1 cellular context compared by ENCODE assay signal in genomic region chr11:535519-536454, GRCh38.
TF ChIP-seq lines count a peak whose summit lies in the region.

Gene HRAS (minus strand): TSS chr11:535576.

TF ChIP-seq in HepG2, 621 proteins besides CTCF, POLR2A, EP300 and RAD21 (continued from another document and continues in another):
- TF ChIP-seq SNAPC4 (CRISPR knock-in tag; IDR thresholded peaks at IDR 0.05) (no peak), ZNF557 (CRISPR knock-in tag; IDR thresholded peaks at IDR 0.05) (no peak), MTA1 (CRISPR knock-in tag; IDR thresholded peaks at IDR 0.05; ENCODE audit: borderline replicate concordance) (peak; percentile 70; the same call in 1 of the 2 replicates), SNAPC5 (CRISPR knock-in tag; IDR thresholded peaks at IDR 0.05; ENCODE audit: borderline replicate concordance) (no peak), FOSL2 (CRISPR knock-in tag; IDR thresholded peaks at IDR 0.05) (no peak), ZNF652 (CRISPR knock-in tag; IDR thresholded peaks at IDR 0.05; ENCODE audit: borderline replicate concordance, low read depth) (no peak), ZNF672 (CRISPR knock-in tag; IDR thresholded peaks at IDR 0.05) (no peak), RNF2 (conservative IDR thresholded peaks at IDR 0.05; ENCODE audit: low read depth) (no peak), MZF1 (CRISPR knock-in tag; IDR thresholded peaks at IDR 0.05; ENCODE audit: borderline replicate concordance) (no peak), CREB1 (IDR thresholded peaks at IDR 0.05) (peak; percentile 29; the same call in 1 of the 2 replicates), CREB1 (CRISPR knock-in tag; IDR thresholded peaks at IDR 0.05) (no peak), ZNF670 (CRISPR knock-in tag; IDR thresholded peaks at IDR 0.05; ENCODE audit: borderline replicate concordance) (no peak), ZNF790 (CRISPR knock-in tag; IDR thresholded peaks at IDR 0.05; ENCODE audit: borderline replicate concordance) (0 out of 2 replicates have a peak, but pooled peaks have one; percentile 61), ZBTB8A (CRISPR knock-in tag; IDR thresholded peaks at IDR 0.05; ENCODE audit: borderline replicate concordance, low read depth) (no peak; the same call in 1 of the 2 replicates), HNRNPH1 (optimal IDR thresholded peaks at IDR 0.05; ENCODE audit: low read depth, low read length) (no peak), TOPORS (CRISPR knock-in tag; IDR thresholded peaks at IDR 0.05) (no peak), TAF1 (CRISPR knock-in tag; IDR thresholded peaks at IDR 0.05) (peak; percentile 71), JDP2 (CRISPR knock-in tag; IDR thresholded peaks at IDR 0.05; ENCODE audit: borderline replicate concordance) (no peak), ZSCAN31 (CRISPR knock-in tag; IDR thresholded peaks at IDR 0.05; ENCODE audit: low read depth) (no peak), FOXA3 (CRISPR knock-in tag; IDR thresholded peaks at IDR 0.05) (peak; percentile 8; the same call in 1 of the 2 replicates), ZNF263 (CRISPR knock-in tag; IDR thresholded peaks at IDR 0.05) (no peak), ZNF879 (CRISPR knock-in tag; IDR thresholded peaks at IDR 0.05) (no peak), SP5 (CRISPR knock-in tag; IDR thresholded peaks at IDR 0.05; ENCODE audit: borderline replicate concordance, low read depth) (peak; percentile 25; the same call in 1 of the 2 replicates), GABPB1 (CRISPR knock-in tag; IDR thresholded peaks at IDR 0.05) (peak; percentile 93), KLF12 (CRISPR knock-in tag; IDR thresholded peaks at IDR 0.05; ENCODE audit: borderline replicate concordance) (0 out of 2 replicates have a peak, but pooled peaks have one; percentile 44), ZNF607 (CRISPR knock-in tag; IDR thresholded peaks at IDR 0.05; ENCODE audit: borderline replicate concordance) (peak; percentile 40; the same call in 1 of the 2 replicates), ZNF782 (CRISPR knock-in tag; IDR thresholded peaks at IDR 0.05; ENCODE audit: borderline replicate concordance) (0 out of 2 replicates have a peak, but pooled peaks have one; percentile 36), ZNF44 (CRISPR knock-in tag; IDR thresholded peaks at IDR 0.05) (no peak), CHD2 (IDR thresholded peaks at IDR 0.05; ENCODE audit: low read depth, low read length) (no peak), AFF4 (CRISPR knock-in tag; IDR thresholded peaks at IDR 0.05) (no peak), ZNF207 (IDR thresholded peaks at IDR 0.05; ENCODE audit: borderline replicate concordance) (no peak), ZNF747 (CRISPR knock-in tag; IDR thresholded peaks at IDR 0.05; ENCODE audit: borderline replicate concordance) (0 out of 2 replicates have a peak, but pooled peaks have one; percentile 32), CBX2 (IDR thresholded peaks at IDR 0.05; ENCODE audit: low read depth, low read length) (no peak), CBX2 (CRISPR knock-in tag; IDR thresholded peaks at IDR 0.05; ENCODE audit: low read depth) (no peak), ATF7 (IDR thresholded peaks at IDR 0.05) (no peak), ATF7 (CRISPR knock-in tag; IDR thresholded peaks at IDR 0.05) (no peak), ZNF589 (CRISPR knock-in tag; conservative IDR thresholded peaks at IDR 0.05) (no peak), BRCA1 (CRISPR knock-in tag; IDR thresholded peaks at IDR 0.05) (no peak), TFDP2 (CRISPR knock-in tag; IDR thresholded peaks at IDR 0.05) (peak; percentile 54), ZNF326 (CRISPR knock-in tag; IDR thresholded peaks at IDR 0.05; ENCODE audit: borderline replicate concordance) (no peak), SMARCE1 (IDR thresholded peaks at IDR 0.05; ENCODE audit: borderline replicate concordance) (no peak), ATF3 (CRISPR knock-in tag; IDR thresholded peaks at IDR 0.05) (peak; percentile 9; the same call in 1 of the 2 replicates), ZBTB7B (CRISPR knock-in tag; IDR thresholded peaks at IDR 0.05) (peak; percentile 52; the same call in 1 of the 2 replicates)
- TF ChIP-seq, protein P1, sequence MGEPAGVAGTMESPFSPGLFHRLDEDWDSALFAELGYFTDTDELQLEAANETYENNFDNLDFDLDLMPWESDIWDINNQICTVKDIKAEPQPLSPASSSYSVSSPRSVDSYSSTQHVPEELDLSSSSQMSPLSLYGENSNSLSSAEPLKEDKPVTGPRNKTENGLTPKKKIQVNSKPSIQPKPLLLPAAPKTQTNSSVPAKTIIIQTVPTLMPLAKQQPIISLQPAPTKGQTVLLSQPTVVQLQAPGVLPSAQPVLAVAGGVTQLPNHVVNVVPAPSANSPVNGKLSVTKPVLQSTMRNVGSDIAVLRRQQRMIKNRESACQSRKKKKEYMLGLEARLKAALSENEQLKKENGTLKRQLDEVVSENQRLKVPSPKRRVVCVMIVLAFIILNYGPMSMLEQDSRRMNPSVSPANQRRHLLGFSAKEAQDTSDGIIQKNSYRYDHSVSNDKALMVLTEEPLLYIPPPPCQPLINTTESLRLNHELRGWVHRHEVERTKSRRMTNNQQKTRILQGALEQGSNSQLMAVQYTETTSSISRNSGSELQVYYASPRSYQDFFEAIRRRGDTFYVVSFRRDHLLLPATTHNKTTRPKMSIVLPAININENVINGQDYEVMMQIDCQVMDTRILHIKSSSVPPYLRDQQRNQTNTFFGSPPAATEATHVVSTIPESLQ (CRISPR knock-in tag; conservative IDR thresholded peaks at IDR 0.05), result no peak
- TF ChIP-seq, protein P2, sequence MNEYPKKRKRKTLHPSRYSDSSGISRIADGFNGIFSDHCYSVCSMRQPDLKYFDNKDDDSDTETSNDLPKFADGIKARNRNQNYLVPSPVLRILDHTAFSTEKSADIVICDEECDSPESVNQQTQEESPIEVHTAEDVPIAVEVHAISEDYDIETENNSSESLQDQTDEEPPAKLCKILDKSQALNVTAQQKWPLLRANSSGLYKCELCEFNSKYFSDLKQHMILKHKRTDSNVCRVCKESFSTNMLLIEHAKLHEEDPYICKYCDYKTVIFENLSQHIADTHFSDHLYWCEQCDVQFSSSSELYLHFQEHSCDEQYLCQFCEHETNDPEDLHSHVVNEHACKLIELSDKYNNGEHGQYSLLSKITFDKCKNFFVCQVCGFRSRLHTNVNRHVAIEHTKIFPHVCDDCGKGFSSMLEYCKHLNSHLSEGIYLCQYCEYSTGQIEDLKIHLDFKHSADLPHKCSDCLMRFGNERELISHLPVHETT (CRISPR knock-in tag; conservative IDR thresholded peaks at IDR 0.05), result peak; percentile 69; the same call in 1 of the 2 replicates
- TF ChIP-seq, protein P3, sequence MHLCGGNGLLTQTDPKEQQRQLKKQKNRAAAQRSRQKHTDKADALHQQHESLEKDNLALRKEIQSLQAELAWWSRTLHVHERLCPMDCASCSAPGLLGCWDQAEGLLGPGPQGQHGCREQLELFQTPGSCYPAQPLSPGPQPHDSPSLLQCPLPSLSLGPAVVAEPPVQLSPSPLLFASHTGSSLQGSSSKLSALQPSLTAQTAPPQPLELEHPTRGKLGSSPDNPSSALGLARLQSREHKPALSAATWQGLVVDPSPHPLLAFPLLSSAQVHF (CRISPR knock-in tag; IDR thresholded peaks at IDR 0.05), result no peak
- TF ChIP-seq, protein P4, sequence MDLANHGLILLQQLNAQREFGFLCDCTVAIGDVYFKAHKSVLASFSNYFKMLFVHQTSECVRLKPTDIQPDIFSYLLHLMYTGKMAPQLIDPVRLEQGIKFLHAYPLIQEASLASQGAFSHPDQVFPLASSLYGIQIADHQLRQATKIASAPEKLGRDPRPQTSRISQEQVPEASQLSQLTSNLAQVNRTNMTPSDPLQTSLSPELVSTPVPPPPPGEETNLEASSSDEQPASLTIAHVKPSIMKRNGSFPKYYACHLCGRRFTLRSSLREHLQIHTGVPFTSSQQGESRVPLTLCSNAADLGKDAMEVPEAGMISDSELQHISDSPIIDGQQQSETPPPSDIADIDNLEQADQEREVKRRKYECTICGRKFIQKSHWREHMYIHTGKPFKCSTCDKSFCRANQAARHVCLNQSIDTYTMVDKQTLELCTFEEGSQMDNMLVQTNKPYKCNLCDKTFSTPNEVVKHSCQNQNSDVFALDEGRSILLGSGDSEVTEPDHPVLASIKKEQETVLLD (CRISPR knock-in tag; IDR thresholded peaks at IDR 0.05; ENCODE audit: low read depth), result peak; percentile 75
- TF ChIP-seq, protein P5, sequence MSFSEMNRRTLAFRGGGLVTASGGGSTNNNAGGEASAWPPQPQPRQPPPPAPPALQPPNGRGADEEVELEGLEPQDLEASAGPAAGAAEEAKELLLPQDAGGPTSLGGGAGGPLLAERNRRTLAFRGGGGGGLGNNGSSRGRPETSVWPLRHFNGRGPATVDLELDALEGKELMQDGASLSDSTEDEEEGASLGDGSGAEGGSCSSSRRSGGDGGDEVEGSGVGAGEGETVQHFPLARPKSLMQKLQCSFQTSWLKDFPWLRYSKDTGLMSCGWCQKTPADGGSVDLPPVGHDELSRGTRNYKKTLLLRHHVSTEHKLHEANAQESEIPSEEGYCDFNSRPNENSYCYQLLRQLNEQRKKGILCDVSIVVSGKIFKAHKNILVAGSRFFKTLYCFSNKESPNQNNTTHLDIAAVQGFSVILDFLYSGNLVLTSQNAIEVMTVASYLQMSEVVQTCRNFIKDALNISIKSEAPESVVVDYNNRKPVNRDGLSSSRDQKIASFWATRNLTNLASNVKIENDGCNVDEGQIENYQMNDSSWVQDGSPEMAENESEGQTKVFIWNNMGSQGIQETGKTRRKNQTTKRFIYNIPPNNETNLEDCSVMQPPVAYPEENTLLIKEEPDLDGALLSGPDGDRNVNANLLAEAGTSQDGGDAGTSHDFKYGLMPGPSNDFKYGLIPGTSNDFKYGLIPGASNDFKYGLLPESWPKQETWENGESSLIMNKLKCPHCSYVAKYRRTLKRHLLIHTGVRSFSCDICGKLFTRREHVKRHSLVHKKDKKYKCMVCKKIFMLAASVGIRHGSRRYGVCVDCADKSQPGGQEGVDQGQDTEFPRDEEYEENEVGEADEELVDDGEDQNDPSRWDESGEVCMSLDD (CRISPR knock-in tag; IDR thresholded peaks at IDR 0.05; ENCODE audit: borderline replicate concordance), result peak; percentile 56; the same call in 1 of the 2 replicates
